Comparison of ENCODE assay signal across 18 cellular contexts in genomic region chr19:5891572-5891937, GRCh38. TPM values are rescaled to one million over a fixed set of nuclear protein-coding genes. Genes with fewer than 3 reads are reported as not detected.
DNase-seq lines count a peak whose midpoint lies in the region; ATAC-seq, FAIRE-seq and TF ChIP-seq lines count a peak whose summit lies in the region.
"Had no signal": no experiment of that assay in that cellular context is flagged by ENCODE, and none has a peak within 500 bp of the region (broad histone marks: within the 10 kb centered on the region; RNA-seq: fewer than 3 reads in every experiment).

No MANE protein-coding gene starts in this region.

- no peak for TF ChIP-seq EP300 in HepG2 (IDR thresholded peaks at IDR 0.05; ENCODE audit: low read depth in 2 of 2, low read length in 2 of 2)
- TF ChIP-seq EP300 in HepG2 (CRISPR knock-in tag; IDR thresholded peaks at IDR 0.05; ENCODE audit: borderline replicate concordance) = no peak

- POLR2A ChIA-PET in HepG2 (lab: Yijun Ruan, JAX) = interaction anchor here (1.1 to 3.3 kb wide), 6 partner anchors 11 to 88 kb away, joined by 3 to 22 read pairs (median 8); partner anchors contain the start of gene NDUFA11

- no peaks in the 10 kb centered on the region for H4K20me1 ChIP-seq in HepG2 (ENCODE audit: insufficient read depth, low read length)

- TF ChIP-seq POLR2A in HepG2 (IDR thresholded peaks at IDR 0.05; ENCODE audit: insufficient read depth in 1 of 2, low read depth in 2 of 2, low read length in 2 of 2) (no peak), right lobe of liver (IDR thresholded peaks at IDR 0.05) (no peak)

- H3K27me3 ChIP-seq in HepG2 (ENCODE audit: control insufficient read depth in 1 of 2, insufficient read depth in 2 of 2, low read length in 2 of 2) = no peaks in the 10 kb centered on the region
- no peaks in the 10 kb centered on the region for H3K27me3 ChIP-seq in right lobe of liver
- H3K27me3 ChIP-seq in upper lobe of right lung = peaks cover 11% of the 10 kb centered on the region
- H3K27me3 ChIP-seq: MG63 had no signal

- H3K27ac ChIP-seq in HepG2 (ENCODE audit: extremely low read length, insufficient read depth, low read length) (no peak overlapping the region), right lobe of liver (no peak overlapping the region), upper lobe of right lung (no peak overlapping the region)

- no TSS peak for BruUV-seq in HepG2 (replicated peaks; lab: Mats Ljungman, UMichigan)

- no peak for FAIRE-seq in HepG2 (lab: Jason Lieb, UNC)

- 0 out of 2 replicates have a peak overlapping the region, but pooled peaks have one; percentile 17 for H3K9ac ChIP-seq in HepG2 (ENCODE audit: insufficient read depth, low read depth, low read length)

- H3K4me1 ChIP-seq in HepG2 (ENCODE audit: insufficient read depth, low read length) = peaks cover 50% of the 10 kb centered on the region
- H3K4me1 ChIP-seq in right lobe of liver = peaks cover 0 to 8% (median 2%) of the 10 kb centered on the region in 4 donors
- H3K4me1 ChIP-seq in upper lobe of right lung = no peaks in the 10 kb centered on the region

- peaks cover 6 to 19% of the 10 kb centered on the region in 2 experiments; a peak in 4 of 5 replicates for H3K36me3 ChIP-seq in HepG2 (replicated peaks in 1 of 2; ENCODE audit: control insufficient read depth in 1 of 2, insufficient read depth in 2 of 2, low read length in 2 of 2)
- peaks cover 0 to 12% (median 3%) of the 10 kb centered on the region in 4 donors for H3K36me3 ChIP-seq in right lobe of liver
- peaks cover 15% of the 10 kb centered on the region for H3K36me3 ChIP-seq in upper lobe of right lung
- H3K36me3 ChIP-seq: MG63 had no signal

- no peaks in the 10 kb centered on the region for H3K79me2 ChIP-seq in HepG2 (ENCODE audit: insufficient read depth, low read length)

- in situ Hi-C loops in HepG2 (cut with HindIII; ENCODE audit: extremely low pct_ligation_motif_present, low pct_unique_long_range_greater_than_20kb) = loop anchor here (5.0 kb wide), 2 partner anchors 54 to 84 kb away; partner anchors contain the start of genes FUT6 and NRTN

- no peak for TF ChIP-seq RAD21 in HepG2 (CRISPR knock-in tag; IDR thresholded peaks at IDR 0.05)

- CTCF ChIA-PET in HepG2 (lab: Yijun Ruan, JAX; ENCODE audit: low intra/inter-chr PET ratio, low total read pairs) = interaction anchor here (1.7 to 3.9 kb wide), 2 partner anchors 87 to 97 kb away, joined by 4 to 71 read pairs; partner anchors contain the start of gene NRTN

- peak; percentile 17 for ATAC-seq in HepG2
- no peak for ATAC-seq in right lobe of liver
- ATAC-seq in upper lobe of right lung = peak; percentile 2
- ATAC-seq in HG02981 (IDR thresholded peaks at IDR 0.05; ENCODE audit: unreplicated experiment) = no peak
- no peak for ATAC-seq in HG03521 (IDR thresholded peaks at IDR 0.05; ENCODE audit: unreplicated experiment)

- WGBS in HepG2 (ENCODE audit: low lambda C conversion rate) = no CpG with 5 or more reads among the region's 4 CpGs
- WGBS in right lobe of liver (ENCODE audit: insufficient coverage, low coverage, low lambda C conversion rate, missing lambda C conversion rate) = no CpG with 5 or more reads among the region's 4 CpGs

- no peak for DNase-seq in HepG2 (ENCODE audit: low spot score)
- no peak for DNase-seq in right lobe of liver
- DNase-seq in NCI-H69 (lab: John Stamatoyannopoulos, UW) = peak; percentile 65
- peak; percentile 5 for DNase-seq in iPS-NIHi11 (ENCODE audit: low spot score)
- DNase-seq in upper lobe of right lung = no peak
- DNase-seq in NOMO-1 treated with DMSO at 0.1 percent for 48 hours (lab: John Stamatoyannopoulos, UW; ENCODE audit: unreplicated experiment) = no peak
- DNase-seq: CD8-positive, alpha-beta T cell; KG1; MG63; NCI-H1105; NCI-H187 treated with DMSO at 0.1 percent for 48 hours; NCI-H2227 treated with DMSO at 0.1 percent for 48 hours; NCI-H524 treated with DMSO at 0.1 percent for 48 hours; Right ventricle myocardium superior; T-helper 2 cell had no signal

- 0 out of 6 replicates have a peak overlapping the region, but pooled peaks of 1 of the 3 experiments have one; percentile 14 for H3K4me3 ChIP-seq in HepG2 (replicated peaks in 1 of 3; ENCODE audit: insufficient read depth in 1 of 3, low read depth in 2 of 3, low read length in 3 of 3)
- H3K4me3 ChIP-seq in right lobe of liver = no peak overlapping the region
- no peak overlapping the region for H3K4me3 ChIP-seq in upper lobe of right lung
- H3K4me3 ChIP-seq: MG63 had no signal

- H3K9me3 ChIP-seq in HepG2 (ENCODE audit: low read length) = no peaks in the 10 kb centered on the region
- no peaks in the 10 kb centered on the region for H3K9me3 ChIP-seq in right lobe of liver
- no peaks in the 10 kb centered on the region for H3K9me3 ChIP-seq in upper lobe of right lung
- H3K9me3 ChIP-seq: MG63 had no signal

- intact Hi-C loops in HepG2 (cut with micrococcal nuclease; ENCODE audit: unreplicated experiment) = loop anchor here (2.0 kb wide), 1 partner anchor 21 kb away; the partner anchor contains the start of gene FUT5
- intact Hi-C loops in right lobe of liver (cut with DNase I) = loop anchor here (5.0 kb wide), 2 partner anchors 79 to 84 kb away; partner anchors contain the start of gene NRTN (in 1 of the 2)
- intact Hi-C loops in upper lobe of right lung (cut with DNase I) = no loop called here

- H3K4me2 ChIP-seq in HepG2 (ENCODE audit: low read depth, low read length) = peak overlapping the region; percentile 40; the same call in 1 of the 2 replicates

- no peak for TF ChIP-seq CTCF in HepG2 (CRISPR knock-in tag; IDR thresholded peaks at IDR 0.05)
- no peak for TF ChIP-seq CTCF in right lobe of liver (IDR thresholded peaks at IDR 0.05)
- TF ChIP-seq CTCF in upper lobe of right lung (IDR thresholded peaks at IDR 0.05) = no peak

- H2AFZ ChIP-seq in HepG2 (ENCODE audit: low read length) = no peak overlapping the region

RNA-seq across cellular contexts. Expression of gene NDUFA11, which starts 12.0 kb away (rescaled TPM):
- total RNA-seq in HepG2 (2016; rRNA removed; fragmentation: Illumina TruSeq; extraction: Trizol) = 378 and 396 TPM in 2 replicates
- total RNA-seq in HepG2 (2016; cell fraction: cytosol; rRNA removed; fragmentation: Illumina TruSeq; extraction: Trizol; ENCODE audit: low read depth) = 206 and 277 TPM in 2 replicates
- total RNA-seq in HepG2 (2016; cell fraction: insoluble cytoplasmic fraction; rRNA removed; fragmentation: Illumina TruSeq; extraction: Trizol) = 384 and 456 TPM in 2 replicates
- 192 and 280 TPM in 2 replicates for total RNA-seq in HepG2 (2016; cell fraction: membrane; rRNA removed; fragmentation: Illumina TruSeq; extraction: Trizol)
- 124 and 130 TPM in 2 replicates for total RNA-seq in HepG2 (2016; cell fraction: nucleus; rRNA removed; fragmentation: Illumina TruSeq; extraction: Trizol)
- polyA plus RNA-seq in HepG2 (2011; rRNA removed) = 286 and 302 TPM in 2 replicates
- polyA plus RNA-seq in HepG2 (2011; cell fraction: cytosol; rRNA removed) = 407 and 879 TPM in 2 replicates
- 341 and 384 TPM in 2 replicates for polyA plus RNA-seq in HepG2 (2011; cell fraction: nucleus; rRNA removed)
- polyA plus RNA-seq in HepG2 (2012) = 182 and 188 TPM in 2 replicates
- 245 and 314 TPM in 2 replicates for polyA plus RNA-seq in HepG2 (2016; cell fraction: cytosol; fragmentation: Illumina TruSeq; extraction: Trizol; ENCODE audit: low read depth)
- 420 and 459 TPM in 2 replicates for polyA plus RNA-seq in HepG2 (2016; cell fraction: insoluble cytoplasmic fraction; fragmentation: Illumina TruSeq; extraction: Trizol; ENCODE audit: low read depth)
- polyA plus RNA-seq in HepG2 (2016; cell fraction: membrane; fragmentation: Illumina TruSeq; extraction: Trizol; ENCODE audit: low read depth) = 204 and 246 TPM in 2 replicates
- polyA plus RNA-seq in HepG2 (2016; cell fraction: nucleus; fragmentation: Illumina TruSeq; extraction: Trizol; ENCODE audit: insufficient read depth, low read depth) = 232 and 235 TPM in 2 replicates
- 32.1 and 88.3 TPM in 2 replicates for polyA minus RNA-seq in HepG2 (2011; rRNA and poly(A)+ RNA removed; ENCODE audit: low replicate concordance)
- 38.6 and 41.0 TPM in 2 replicates for polyA minus RNA-seq in HepG2 (2011; cell fraction: cytosol; rRNA and poly(A)+ RNA removed)
- polyA minus RNA-seq in HepG2 (2011; cell fraction: nucleus; rRNA and poly(A)+ RNA removed) = 16.5 and 21.2 TPM in 2 replicates
- total RNA-seq in right lobe of liver = 100 to 1,000 TPM; 108 to 161 (median 157) TPM
- total RNA-seq in upper lobe of right lung = 134 TPM

RNA-seq across cellular contexts. Expression of gene VMAC, which starts 13.1 kb away (rescaled TPM):
- 1.2 and 2.4 TPM in 2 replicates for total RNA-seq in HepG2 (2016; rRNA removed; fragmentation: Illumina TruSeq; extraction: Trizol)
- total RNA-seq in HepG2 (2016; cell fraction: cytosol; rRNA removed; fragmentation: Illumina TruSeq; extraction: Trizol; ENCODE audit: low read depth) = 1.2 and 2.0 TPM in 2 replicates
- 1.1 and 2.6 TPM in 2 replicates for total RNA-seq in HepG2 (2016; cell fraction: insoluble cytoplasmic fraction; rRNA removed; fragmentation: Illumina TruSeq; extraction: Trizol)
- 1.6 and 2.0 TPM in 2 replicates for total RNA-seq in HepG2 (2016; cell fraction: membrane; rRNA removed; fragmentation: Illumina TruSeq; extraction: Trizol)
- 2.4 and 2.8 TPM in 2 replicates for total RNA-seq in HepG2 (2016; cell fraction: nucleus; rRNA removed; fragmentation: Illumina TruSeq; extraction: Trizol)
- polyA plus RNA-seq in HepG2 (2011; rRNA removed) = 2.4 and 3.1 TPM in 2 replicates
- 1.3 and 1.9 TPM in 2 replicates for polyA plus RNA-seq in HepG2 (2011; cell fraction: cytosol; rRNA removed)
- polyA plus RNA-seq in HepG2 (2011; cell fraction: nucleus; rRNA removed) = 12.9 and 13.7 TPM in 2 replicates
- 0.61 and 1.0 TPM in 2 replicates for polyA plus RNA-seq in HepG2 (2012)
- 0.49 and 0.65 TPM in 2 replicates for polyA plus RNA-seq in HepG2 (2016; cell fraction: cytosol; fragmentation: Illumina TruSeq; extraction: Trizol; ENCODE audit: low read depth)
- 0.78 and 1.4 TPM in 2 replicates for polyA plus RNA-seq in HepG2 (2016; cell fraction: insoluble cytoplasmic fraction; fragmentation: Illumina TruSeq; extraction: Trizol; ENCODE audit: low read depth)
- 0.82 and 0.91 TPM in 2 replicates for polyA plus RNA-seq in HepG2 (2016; cell fraction: membrane; fragmentation: Illumina TruSeq; extraction: Trizol; ENCODE audit: low read depth)
- 4.8 and 5.0 TPM in 2 replicates for polyA plus RNA-seq in HepG2 (2016; cell fraction: nucleus; fragmentation: Illumina TruSeq; extraction: Trizol; ENCODE audit: insufficient read depth, low read depth)
- 0.33 and 2.8 TPM in 2 replicates for polyA minus RNA-seq in HepG2 (2011; rRNA and poly(A)+ RNA removed; ENCODE audit: low replicate concordance)
- polyA minus RNA-seq in HepG2 (2011; cell fraction: cytosol; rRNA and poly(A)+ RNA removed) = 0.59 and 1.2 TPM in 2 replicates
- 3.7 and 4.2 TPM in 2 replicates for polyA minus RNA-seq in HepG2 (2011; cell fraction: nucleus; rRNA and poly(A)+ RNA removed)
- total RNA-seq in right lobe of liver = 1 to 10 TPM; 1.7 to 3.9 (median 2.8) TPM
- total RNA-seq in upper lobe of right lung = 6.8 TPM

RNA-seq across cellular contexts. Expression of gene FUT5, which starts 21.2 kb away (rescaled TPM):
- total RNA-seq in HepG2 (2016; rRNA removed; fragmentation: Illumina TruSeq; extraction: Trizol) (not detected in 2 replicates), right lobe of liver (under 1 TPM in 4 of 6 experiments, not detected in 2; 0.13 to 0.97 (median 0.39) TPM), upper lobe of right lung (not detected)
- not detected in 2 replicates for total RNA-seq in HepG2 (2016; cell fraction: cytosol; rRNA removed; fragmentation: Illumina TruSeq; extraction: Trizol; ENCODE audit: low read depth)
- not detected in 2 replicates for total RNA-seq in HepG2 (2016; cell fraction: insoluble cytoplasmic fraction; rRNA removed; fragmentation: Illumina TruSeq; extraction: Trizol)
- not detected in 2 replicates for total RNA-seq in HepG2 (2016; cell fraction: membrane; rRNA removed; fragmentation: Illumina TruSeq; extraction: Trizol)
- total RNA-seq in HepG2 (2016; cell fraction: nucleus; rRNA removed; fragmentation: Illumina TruSeq; extraction: Trizol) = not detected in 2 replicates
- 0.03 and 0.10 TPM in 2 replicates for polyA plus RNA-seq in HepG2 (2011; rRNA removed)
- 0.03 and 0.05 TPM in 2 replicates for polyA plus RNA-seq in HepG2 (2011; cell fraction: cytosol; rRNA removed)
- polyA plus RNA-seq in HepG2 (2011; cell fraction: nucleus; rRNA removed) = 0.45 and 0.69 TPM in 2 replicates
- polyA plus RNA-seq in HepG2 (2012) = 0.35 TPM in 1 of 2 replicates, not detected in the other
- polyA plus RNA-seq in HepG2 (2016; cell fraction: cytosol; fragmentation: Illumina TruSeq; extraction: Trizol; ENCODE audit: low read depth) = not detected in 2 replicates
- not detected in 2 replicates for polyA plus RNA-seq in HepG2 (2016; cell fraction: insoluble cytoplasmic fraction; fragmentation: Illumina TruSeq; extraction: Trizol; ENCODE audit: low read depth)
- polyA plus RNA-seq in HepG2 (2016; cell fraction: membrane; fragmentation: Illumina TruSeq; extraction: Trizol; ENCODE audit: low read depth) = not detected in 2 replicates
- 0.32 TPM in 1 of 2 replicates, not detected in the other for polyA plus RNA-seq in HepG2 (2016; cell fraction: nucleus; fragmentation: Illumina TruSeq; extraction: Trizol; ENCODE audit: insufficient read depth, low read depth)
- polyA minus RNA-seq in HepG2 (2011; rRNA and poly(A)+ RNA removed; ENCODE audit: low replicate concordance) = 0.08 and 0.14 TPM in 2 replicates
- polyA minus RNA-seq in HepG2 (2011; cell fraction: cytosol; rRNA and poly(A)+ RNA removed) = not detected in 2 replicates
- polyA minus RNA-seq in HepG2 (2011; cell fraction: nucleus; rRNA and poly(A)+ RNA removed) = 1.1 and 1.4 TPM in 2 replicates
- total RNA-seq: Right ventricle myocardium superior had no signal
- polyA plus RNA-seq: BJ had no signal

RNA-seq across cellular contexts. Expression of gene CAPS, which starts 22.5 kb away (rescaled TPM):
- total RNA-seq in HepG2 (2016; rRNA removed; fragmentation: Illumina TruSeq; extraction: Trizol) (1.7 and 3.1 TPM in 2 replicates), right lobe of liver (1 to 10 TPM; 1.1 to 7.9 (median 5.0) TPM), upper lobe of right lung (12.5 TPM)
- 0.40 and 0.53 TPM in 2 replicates for total RNA-seq in HepG2 (2016; cell fraction: cytosol; rRNA removed; fragmentation: Illumina TruSeq; extraction: Trizol; ENCODE audit: low read depth)
- 1.1 and 3.0 TPM in 2 replicates for total RNA-seq in HepG2 (2016; cell fraction: insoluble cytoplasmic fraction; rRNA removed; fragmentation: Illumina TruSeq; extraction: Trizol)
- total RNA-seq in HepG2 (2016; cell fraction: membrane; rRNA removed; fragmentation: Illumina TruSeq; extraction: Trizol) = 1.2 and 1.4 TPM in 2 replicates
- 2.6 and 2.9 TPM in 2 replicates for total RNA-seq in HepG2 (2016; cell fraction: nucleus; rRNA removed; fragmentation: Illumina TruSeq; extraction: Trizol)
- 3.1 and 4.5 TPM in 2 replicates for polyA plus RNA-seq in HepG2 (2011; rRNA removed)
- polyA plus RNA-seq in HepG2 (2011; cell fraction: cytosol; rRNA removed) = 2.9 and 3.5 TPM in 2 replicates
- polyA plus RNA-seq in HepG2 (2011; cell fraction: nucleus; rRNA removed) = 19.5 and 22.9 TPM in 2 replicates
- 1.8 and 1.9 TPM in 2 replicates for polyA plus RNA-seq in HepG2 (2012)
- polyA plus RNA-seq in HepG2 (2016; cell fraction: cytosol; fragmentation: Illumina TruSeq; extraction: Trizol; ENCODE audit: low read depth) = 0.40 and 0.43 TPM in 2 replicates
- polyA plus RNA-seq in HepG2 (2016; cell fraction: insoluble cytoplasmic fraction; fragmentation: Illumina TruSeq; extraction: Trizol; ENCODE audit: low read depth) = 1.1 and 1.4 TPM in 2 replicates
- 0.61 and 0.87 TPM in 2 replicates for polyA plus RNA-seq in HepG2 (2016; cell fraction: membrane; fragmentation: Illumina TruSeq; extraction: Trizol; ENCODE audit: low read depth)
- 10.1 and 13.8 TPM in 2 replicates for polyA plus RNA-seq in HepG2 (2016; cell fraction: nucleus; fragmentation: Illumina TruSeq; extraction: Trizol; ENCODE audit: insufficient read depth, low read depth)
- 0.28 and 3.1 TPM in 2 replicates for polyA minus RNA-seq in HepG2 (2011; rRNA and poly(A)+ RNA removed; ENCODE audit: low replicate concordance)
- polyA minus RNA-seq in HepG2 (2011; cell fraction: cytosol; rRNA and poly(A)+ RNA removed) = 0.40 and 1.1 TPM in 2 replicates
- polyA minus RNA-seq in HepG2 (2011; cell fraction: nucleus; rRNA and poly(A)+ RNA removed) = 3.0 and 3.1 TPM in 2 replicates

RNA-seq across cellular contexts. Expression of gene FUT3, which starts 40.3 kb away (rescaled TPM):
- total RNA-seq in HepG2 (2016; rRNA removed; fragmentation: Illumina TruSeq; extraction: Trizol) = 0.20 and 0.53 TPM in 2 replicates
- total RNA-seq in HepG2 (2016; cell fraction: cytosol; rRNA removed; fragmentation: Illumina TruSeq; extraction: Trizol; ENCODE audit: low read depth) = 0.10 TPM in 1 of 2 replicates, not detected in the other
- total RNA-seq in HepG2 (2016; cell fraction: insoluble cytoplasmic fraction; rRNA removed; fragmentation: Illumina TruSeq; extraction: Trizol) = 0.39 TPM in 1 of 2 replicates, not detected in the other
- 0.14 and 0.15 TPM in 2 replicates for total RNA-seq in HepG2 (2016; cell fraction: membrane; rRNA removed; fragmentation: Illumina TruSeq; extraction: Trizol)
- total RNA-seq in HepG2 (2016; cell fraction: nucleus; rRNA removed; fragmentation: Illumina TruSeq; extraction: Trizol) = 0.34 TPM in 1 of 2 replicates, not detected in the other
- polyA plus RNA-seq in HepG2 (2011; rRNA removed) = 1.1 and 1.6 TPM in 2 replicates
- 0.74 and 0.86 TPM in 2 replicates for polyA plus RNA-seq in HepG2 (2011; cell fraction: cytosol; rRNA removed)
- polyA plus RNA-seq in HepG2 (2011; cell fraction: nucleus; rRNA removed) = 0.96 and 1.5 TPM in 2 replicates
- 0.52 and 2.4 TPM in 2 replicates for polyA plus RNA-seq in HepG2 (2012)
- 0.07 TPM in 1 of 2 replicates, not detected in the other for polyA plus RNA-seq in HepG2 (2016; cell fraction: cytosol; fragmentation: Illumina TruSeq; extraction: Trizol; ENCODE audit: low read depth)
- 0.12 and 0.23 TPM in 2 replicates for polyA plus RNA-seq in HepG2 (2016; cell fraction: insoluble cytoplasmic fraction; fragmentation: Illumina TruSeq; extraction: Trizol; ENCODE audit: low read depth)
- polyA plus RNA-seq in HepG2 (2016; cell fraction: membrane; fragmentation: Illumina TruSeq; extraction: Trizol; ENCODE audit: low read depth) = 0.17 TPM in 1 of 2 replicates, not detected in the other
- polyA plus RNA-seq in HepG2 (2016; cell fraction: nucleus; fragmentation: Illumina TruSeq; extraction: Trizol; ENCODE audit: insufficient read depth, low read depth) = 0.57 and 0.83 TPM in 2 replicates
- polyA minus RNA-seq in HepG2 (2011; rRNA and poly(A)+ RNA removed; ENCODE audit: low replicate concordance) = 0.80 TPM in 1 of 2 replicates, not detected in the other
- 0.69 TPM in 1 of 2 replicates, not detected in the other for polyA minus RNA-seq in HepG2 (2011; cell fraction: cytosol; rRNA and poly(A)+ RNA removed)
- 0.26 and 2.9 TPM in 2 replicates for polyA minus RNA-seq in HepG2 (2011; cell fraction: nucleus; rRNA and poly(A)+ RNA removed)
- total RNA-seq in right lobe of liver = 1 to 10 TPM in 1 of 6 experiments, under 1 TPM in 5; 0.19 to 1.4 (median 0.33) TPM
- total RNA-seq in upper lobe of right lung = 17.3 TPM
- total RNA-seq: Right ventricle myocardium superior had no signal
- polyA plus RNA-seq: BJ had no signal

Comparison
In these comparisons a context has a peak if more than half of its experiments do, and no peak if none do; other contexts are left out.
1. ATAC-seq: peak in HepG2 (single experiment) and upper lobe of right lung (single experiment); none in right lobe of liver (0 of 4), HG02981 (single experiment) and HG03521 (single experiment).
2. DNase-seq: peak in NCI-H69 (single experiment) and iPS-NIHi11 (single experiment); none in HepG2 (single experiment), right lobe of liver (0 of 3), upper lobe of right lung (single experiment) and NOMO-1 treated with DMSO at 0.1 percent for 48 hours (single experiment).